Comparison of ENCODE assay signal across 8 cellular contexts in genomic region chr21:44931137-44931500, GRCh38. TPM values are rescaled to one million over a fixed set of nuclear protein-coding genes. Genes with fewer than 3 reads are reported as not detected.
DNase-seq lines count a peak whose midpoint lies in the region; ATAC-seq and TF ChIP-seq lines count a peak whose summit lies in the region.

No MANE protein-coding gene starts in this region.

- DNase-seq in CD8-positive, alpha-beta T cell = peak in 3 of 7 experiments; percentile 37 to 63 (median 46)
- DNase-seq in lower lobe of right lung (peak; percentile 66), kidney tubule cell (ENCODE audit: low spot score) (no peak), NCI-H1436 (lab: John Stamatoyannopoulos, UW) (no peak), SW 1271 (lab: John Stamatoyannopoulos, UW) (no peak)

- no peaks in the 10 kb centered on the region for H3K27me3 ChIP-seq in CD8-positive, alpha-beta T cell (ENCODE audit: insufficient read depth, low read length)
- H3K27me3 ChIP-seq in lower lobe of right lung (ENCODE audit: low read depth) = peaks cover 51% of the 10 kb centered on the region

- H3K27ac Mint-ChIP-seq in CD8-positive, alpha-beta T cell = peak overlapping the region; percentile 89
- H3K27ac Mint-ChIP-seq in activated T-helper 17 cell treated with anti-CD3 and anti-CD28 coated beads, Interleukin-2, amount 50 U/mL, for 72 hours = peak overlapping the region; percentile 88

- POLR2A ChIA-PET in CD8-positive, alpha-beta T cell (lab: Charles Lee) = interaction anchor here (1.0 to 11.1 kb wide), 10 partner anchors 9 to 130 kb away, joined by 3 to 140 read pairs (median 10); partner anchors contain the start of genes ITGB2, PTTG1IP, SLX9 and UBE2G2

- H3K4me3 ChIP-seq in CD8-positive, alpha-beta T cell (ENCODE audit: low read depth, low read length) = peak overlapping the region; percentile 72
- H3K4me3 ChIP-seq in lower lobe of right lung = peak overlapping the region; percentile 55

- CTCF ChIA-PET in CD8-positive, alpha-beta T cell (lab: Charles Lee) = interaction anchor here (0.8 to 6.8 kb wide), 10 partner anchors 13 to 138 kb away, joined by 3 to 169 read pairs (median 32); partner anchors contain the start of genes ITGB2, PTTG1IP and UBE2G2

- peaks cover 2% of the 10 kb centered on the region for H3K36me3 Mint-ChIP-seq in CD8-positive, alpha-beta T cell
- H3K36me3 Mint-ChIP-seq in activated T-helper 17 cell treated with anti-CD3 and anti-CD28 coated beads, Interleukin-2, amount 50 U/mL, for 72 hours (ENCODE audit: low read depth) = no peaks in the 10 kb centered on the region

- peak overlapping the region; percentile 88 for H3K4me3 Mint-ChIP-seq in CD8-positive, alpha-beta T cell
- peak overlapping the region; percentile 96 for H3K4me3 Mint-ChIP-seq in activated T-helper 17 cell treated with anti-CD3 and anti-CD28 coated beads, Interleukin-2, amount 50 U/mL, for 72 hours

- H3K4me1 ChIP-seq in CD8-positive, alpha-beta T cell (ENCODE audit: insufficient read depth, low read length) = peaks cover 57% of the 10 kb centered on the region
- H3K4me1 ChIP-seq in lower lobe of right lung = peaks cover 59% of the 10 kb centered on the region

- H3K27ac ChIP-seq in CD8-positive, alpha-beta T cell (ENCODE audit: low read depth, low read length) = peak overlapping the region; percentile 54
- peak overlapping the region; percentile 65 for H3K27ac ChIP-seq in lower lobe of right lung

- intact Hi-C loops in CD8-positive, alpha-beta T cell (cut with DNase I, micrococcal nuclease) = loop anchor here in 1 of 2 experiments (2.0 to 5.0 kb wide), 2 partner anchors 59 to 272 kb away; partner anchors contain the start of gene PTTG1IP
- intact Hi-C loops in lower lobe of right lung (cut with DNase I) = no loop called here

- H3K27me3 Mint-ChIP-seq in CD8-positive, alpha-beta T cell (ENCODE audit: low read depth) = no peaks in the 10 kb centered on the region
- H3K27me3 Mint-ChIP-seq in activated T-helper 17 cell treated with anti-CD3 and anti-CD28 coated beads, Interleukin-2, amount 50 U/mL, for 72 hours = no peaks in the 10 kb centered on the region

- TF ChIP-seq CTCF in CD8-positive, alpha-beta T cell (IDR thresholded peaks at IDR 0.05) = no peak
- no peak for TF ChIP-seq CTCF in lower lobe of right lung (IDR thresholded peaks at IDR 0.05)

- H3K4me1 Mint-ChIP-seq in CD8-positive, alpha-beta T cell (ENCODE audit: low read depth) = peaks cover 47% of the 10 kb centered on the region
- peaks cover 32% of the 10 kb centered on the region for H3K4me1 Mint-ChIP-seq in activated T-helper 17 cell treated with anti-CD3 and anti-CD28 coated beads, Interleukin-2, amount 50 U/mL, for 72 hours

- no peaks in the 10 kb centered on the region for H3K9me3 ChIP-seq in CD8-positive, alpha-beta T cell (ENCODE audit: low read length)
- H3K9me3 ChIP-seq in lower lobe of right lung = no peaks in the 10 kb centered on the region

- H3K36me3 ChIP-seq in CD8-positive, alpha-beta T cell (ENCODE audit: insufficient read depth, low read length) = no peaks in the 10 kb centered on the region
- no peaks in the 10 kb centered on the region for H3K36me3 ChIP-seq in lower lobe of right lung

- no peak for ATAC-seq in CD8-positive, alpha-beta T cell
- ATAC-seq in HG02759 (IDR thresholded peaks at IDR 0.05; ENCODE audit: unreplicated experiment) (peak; percentile 27), lower lobe of right lung (peak; percentile 13 to 16), HG03442 (IDR thresholded peaks at IDR 0.05; ENCODE audit: unreplicated experiment) (no peak)
- no peak for ATAC-seq in activated T-helper 17 cell treated with anti-CD3 and anti-CD28 coated beads, Interleukin-2, amount 50 U/mL, for 72 hours (replicated peaks)

- no peaks in the 10 kb centered on the region for H3K9me3 Mint-ChIP-seq in CD8-positive, alpha-beta T cell
- H3K9me3 Mint-ChIP-seq in activated T-helper 17 cell treated with anti-CD3 and anti-CD28 coated beads, Interleukin-2, amount 50 U/mL, for 72 hours = no peaks in the 10 kb centered on the region

RNA-seq across cellular contexts. Expression of gene SLX9, which starts 8.7 kb away (rescaled TPM):
- total RNA-seq in CD8-positive, alpha-beta T cell = 10 to 100 TPM in 1 of 2 experiments, 1 to 10 TPM in 1; 8.2 to 10.0 TPM
- 10 to 100 TPM; 28.6 to 56.7 TPM for total RNA-seq in activated T-helper 17 cell treated with anti-CD3 and anti-CD28 coated beads, Interleukin-2, amount 50 U/mL, for 72 hours
- 15.7 TPM for total RNA-seq in lower lobe of right lung

RNA-seq across cellular contexts. Expression of gene ITGB2, which starts 10.4 kb away (rescaled TPM):
- 100 to 1,000 TPM; 234 to 245 TPM for total RNA-seq in CD8-positive, alpha-beta T cell
- total RNA-seq in activated T-helper 17 cell treated with anti-CD3 and anti-CD28 coated beads, Interleukin-2, amount 50 U/mL, for 72 hours = 100 to 1,000 TPM; 240 to 302 TPM
- 468 TPM for total RNA-seq in lower lobe of right lung

RNA-seq across cellular contexts. Expression of gene PTTG1IP, which starts 57.6 kb away (rescaled TPM):
- total RNA-seq in CD8-positive, alpha-beta T cell = 10 to 100 TPM; 71.0 to 73.3 TPM
- total RNA-seq in activated T-helper 17 cell treated with anti-CD3 and anti-CD28 coated beads, Interleukin-2, amount 50 U/mL, for 72 hours = 10 to 100 TPM; 76.5 to 78.8 TPM
- total RNA-seq in lower lobe of right lung = 209 TPM

Comparison
In these comparisons a context has a peak if more than half of its experiments do, and no peak if none do; other contexts are left out.
1. ATAC-seq: peak in HG02759 (single experiment) and lower lobe of right lung (2 of 2); none in CD8-positive, alpha-beta T cell (single experiment), activated T-helper 17 cell treated with anti-CD3 and anti-CD28 coated beads, Interleukin-2, amount 50 U/mL, for 72 hours (single experiment) and HG03442 (single experiment).